1 cellular context compared by ENCODE assay signal in genomic region chr12:48814313-48815280, GRCh38.
TF ChIP-seq lines count a peak whose summit lies in the region.

No MANE protein-coding gene starts in this region.

TF ChIP-seq in K562, 482 proteins besides CTCF, POLR2A, EP300 and RAD21 (continued from another document and continues in another):
- TF ChIP-seq PATZ1 (CRISPR knock-in tag; IDR thresholded peaks at IDR 0.05; ENCODE audit: borderline replicate concordance) (no peak), CSDE1 (IDR thresholded peaks at IDR 0.05) (no peak), THRA (IDR thresholded peaks at IDR 0.05) (no peak), STAT5B (CRISPR knock-in tag; IDR thresholded peaks at IDR 0.05) (no peak), SPI1 (IDR thresholded peaks at IDR 0.05; ENCODE audit: borderline replicate concordance, low read depth, low read length) (no peak), ZNF766 (CRISPR knock-in tag; conservative IDR thresholded peaks at IDR 0.05) (no peak), HEY1 (CRISPR knock-in tag; IDR thresholded peaks at IDR 0.05; ENCODE audit: borderline replicate concordance) (no peak), XRCC4 (IDR thresholded peaks at IDR 0.05; ENCODE audit: extremely low read depth, insufficient read depth, insufficient read length) (no peak), SNAPC5 (CRISPR knock-in tag; IDR thresholded peaks at IDR 0.05) (no peak), ATF3 (IDR thresholded peaks at IDR 0.05) (no peak), ATF3 (CRISPR knock-in tag; conservative IDR thresholded peaks at IDR 0.05) (no peak), TFE3 (CRISPR knock-in tag; IDR thresholded peaks at IDR 0.05) (no peak), MNT (conservative IDR thresholded peaks at IDR 0.05) (peak; percentile 76 to 83), KDM4B (IDR thresholded peaks at IDR 0.05; ENCODE audit: borderline replicate concordance in 2 of 2, low read depth in 1 of 2) (no peak; a peak in 1 of 4 replicates), LARP7 (IDR thresholded peaks at IDR 0.05) (no peak), HDAC6 (IDR thresholded peaks at IDR 0.05; ENCODE audit: low read depth, low read length) (no peak), THRB (CRISPR knock-in tag; conservative IDR thresholded peaks at IDR 0.05) (no peak), CCNT2 (IDR thresholded peaks at IDR 0.05; ENCODE audit: borderline replicate concordance, extremely low read depth, insufficient read length, low read depth, low read length) (peak; percentile 74), MCM7 (IDR thresholded peaks at IDR 0.05) (no peak), PHB2 (IDR thresholded peaks at IDR 0.05; ENCODE audit: low read depth) (no peak), FOSL1 (tag; conservative IDR thresholded peaks at IDR 0.05) (no peak), YY1 (IDR thresholded peaks at IDR 0.05; ENCODE audit: borderline replicate concordance in 1 of 3, control insufficient read depth in 1 of 3, extremely low read depth in 1 of 3, insufficient read depth in 3 of 3, insufficient read length in 1 of 3, insufficient replicate concordance in 2 of 3, low read depth in 1 of 3, low read length in 2 of 3) (peak in 2 of 3 experiments; percentile 62 to 78), JUN (IDR thresholded peaks at IDR 0.05; ENCODE audit: borderline replicate concordance, low read depth, low read length) (peak; percentile 22; the same call in 1 of the 2 replicates), JUN (CRISPR knock-in tag; IDR thresholded peaks at IDR 0.05; ENCODE audit: borderline replicate concordance) (peak; percentile 62; the same call in 1 of the 2 replicates), SRSF7 (optimal IDR thresholded peaks at IDR 0.05; ENCODE audit: low read depth, low read length) (no peak), PHB (CRISPR knock-in tag; IDR thresholded peaks at IDR 0.05) (no peak), L3MBTL2 (IDR thresholded peaks at IDR 0.05) (peak; percentile 53), RFX1 (IDR thresholded peaks at IDR 0.05) (no peak), ATF6 (CRISPR knock-in tag; IDR thresholded peaks at IDR 0.05) (0 out of 2 replicates have a peak, but pooled peaks have one; percentile 73), SRSF1 (IDR thresholded peaks at IDR 0.05; ENCODE audit: low read depth, low read length) (no peak), MYNN (IDR thresholded peaks at IDR 0.05) (no peak; the same call in 1 of the 2 replicates), MYNN (CRISPR knock-in tag; IDR thresholded peaks at IDR 0.05) (no peak), KLF16 (IDR thresholded peaks at IDR 0.05) (peak; percentile 78), U2AF1 (optimal IDR thresholded peaks at IDR 0.05; ENCODE audit: low read depth, low read length) (peak; percentile 49), NUFIP1 (IDR thresholded peaks at IDR 0.05; ENCODE audit: partially characterized antibody) (no peak), ZNF444 (CRISPR knock-in tag; IDR thresholded peaks at IDR 0.05) (no peak), KAT7 (CRISPR knock-in tag; IDR thresholded peaks at IDR 0.05; ENCODE audit: borderline replicate concordance) (peak; percentile 66; the same call in 1 of the 2 replicates), DNMT1 (IDR thresholded peaks at IDR 0.05) (no peak), MITF (IDR thresholded peaks at IDR 0.05) (no peak), ZBTB43 (CRISPR knock-in tag; IDR thresholded peaks at IDR 0.05) (no peak), MCM5 (IDR thresholded peaks at IDR 0.05; ENCODE audit: low read depth) (no peak), ZNF121 (CRISPR knock-in tag; conservative IDR thresholded peaks at IDR 0.05) (no peak), ZBTB9 (CRISPR knock-in tag; IDR thresholded peaks at IDR 0.05) (no peak), GATAD2B (IDR thresholded peaks at IDR 0.05; ENCODE audit: borderline replicate concordance) (peak; percentile 92), ZNF436 (CRISPR knock-in tag; IDR thresholded peaks at IDR 0.05) (no peak), CREBBP (IDR thresholded peaks at IDR 0.05; ENCODE audit: low read depth, low read length) (no peak), MED1 (CRISPR knock-in tag; IDR thresholded peaks at IDR 0.05; ENCODE audit: borderline replicate concordance) (no peak), TFAM (CRISPR knock-in tag; conservative IDR thresholded peaks at IDR 0.05) (no peak), NCOA1 (IDR thresholded peaks at IDR 0.05; ENCODE audit: low read depth) (no peak), ZNF717 (CRISPR knock-in tag; IDR thresholded peaks at IDR 0.05) (no peak), RB1 (IDR thresholded peaks at IDR 0.05; ENCODE audit: low read depth) (peak; percentile 98), CREB3L1 (IDR thresholded peaks at IDR 0.05; ENCODE audit: borderline replicate concordance, low read depth) (0 out of 2 replicates have a peak, but pooled peaks have one; percentile 37), PTRF (tag; IDR thresholded peaks at IDR 0.05) (no peak), ZNF175 (CRISPR knock-in tag; IDR thresholded peaks at IDR 0.05; ENCODE audit: low read depth) (0 out of 2 replicates have a peak, but pooled peaks have one; percentile 21)
